ENCODE assay signal across 24 cellular contexts in the genomic region with DNA sequence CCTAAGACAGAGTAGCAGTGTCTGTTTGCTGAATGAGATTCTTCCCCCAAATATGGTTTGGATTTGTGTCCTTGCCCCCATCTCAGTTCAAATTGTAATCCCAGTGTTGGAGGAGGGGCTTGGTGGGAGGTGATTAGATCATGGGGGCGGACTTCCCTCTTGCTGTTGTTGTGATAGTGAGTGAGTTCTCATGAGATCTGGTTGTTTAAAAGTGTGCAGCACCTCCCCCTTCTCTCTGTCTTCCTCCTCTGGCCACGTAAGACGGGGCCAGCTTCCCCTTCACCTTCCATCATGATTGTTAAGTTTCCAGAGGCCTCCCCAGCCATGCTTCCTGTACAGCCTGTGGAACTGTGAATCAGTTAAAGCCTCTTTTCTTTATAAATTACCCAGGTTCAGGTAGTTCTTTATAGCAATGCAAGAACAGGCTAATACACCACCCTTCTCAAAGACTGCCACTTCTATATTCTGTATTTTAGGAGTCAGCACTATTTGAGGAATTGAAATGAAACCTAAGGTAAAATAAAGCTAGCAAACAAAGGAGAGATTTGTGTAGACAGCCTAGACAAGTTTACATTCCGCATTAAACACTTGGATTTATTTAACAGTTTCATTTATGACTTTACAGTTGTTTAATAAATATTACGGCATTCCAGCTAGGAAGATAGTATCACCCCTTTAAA. TPM values are rescaled to one million over a fixed set of nuclear protein-coding genes. Genes with fewer than 3 reads are reported as not detected.
DNase-seq lines count a peak whose midpoint lies in the region; ATAC-seq and TF ChIP-seq lines count a peak whose summit lies in the region.
"Had no signal": no experiment of that assay in that cellular context is flagged by ENCODE, and none has a peak within 500 bp of the region (broad histone marks: within the 10 kb centered on the region; RNA-seq: fewer than 3 reads in every experiment).

No MANE protein-coding gene starts in this region.

- H3K27me3 Mint-ChIP-seq in GM23338 (ENCODE audit: insufficient read depth, low read depth, poor library complexity), result peaks cover 2% of the 10 kb centered on the region
- H3K27me3 Mint-ChIP-seq in neural crest cell (ENCODE audit: low read depth), result no peaks in the 10 kb centered on the region
- H3K27me3 Mint-ChIP-seq in Calu3 (ENCODE audit: unreplicated experiment), result no peaks in the 10 kb centered on the region
- H3K27me3 Mint-ChIP-seq: activated CD4-positive, alpha-beta memory T cell treated with anti-CD3 and anti-CD28 coated beads, Interleukin-2, amount 10 ng/mL, durations not matched to agents 7 days and 5 days; activated naive CD4-positive, alpha-beta T cell treated with anti-CD3 and anti-CD28 coated beads, Interleukin-2, amount 10 ng/mL, durations not matched to agents 7 days and 5 days; natural killer cell treated with Interleukin-12 subunit alpha and Interleukin-12 subunit beta and Interleukin-15 and Interleukin-18, amount 100 ng/mL, for 72 hours had no signal

- BruUV-seq in Calu3 (replicated peaks; lab: Mats Ljungman, UMichigan), result no TSS peak

- DNase-seq in GM23338 (ENCODE audit: low spot score) (no peak), NB4 (ENCODE audit: low read depth) (peak; percentile 63), brain microvascular endothelial cell (peak; percentile 10), neural crest cell (ENCODE audit: low read depth, low spot score) (no peak), stomach (no peak), NCI-H524 treated with DMSO at 0.1 percent for 48 hours (lab: John Stamatoyannopoulos, UW) (no peak), Calu3 (no peak)
- DNase-seq: activated CD4-positive, alpha-beta memory T cell treated with anti-CD3 and anti-CD28 coated beads, Interleukin-2, amount 10 ng/mL, durations not matched to agents 7 days and 5 days; activated naive CD4-positive, alpha-beta T cell treated with anti-CD3 and anti-CD28 coated beads, Interleukin-2, amount 10 ng/mL, durations not matched to agents 7 days and 5 days; activated T-cell treated with anti-CD3 and anti-CD28 coated beads, Interleukin-2, amount 50 U/mL, for 72 hours; anterior cingulate cortex; effector CD8-positive, alpha-beta T cell; esophagus squamous epithelium; left colon; midbrain; NCI-H1048; NCI-H2029; NCI-H226; psoas muscle; stimulated activated naive CD4-positive, alpha-beta T cell treated with Interleukin-2 at 50 U/mL for 16 hours had no signal

- no peak overlapping the region for H3K27ac ChIP-seq in GM23338 (ENCODE audit: low read depth)
- H3K27ac ChIP-seq in brain microvascular endothelial cell, result no peak overlapping the region
- H3K27ac ChIP-seq in stomach, result no peak overlapping the region
- H3K27ac ChIP-seq: esophagus squamous epithelium, psoas muscle had no signal

- H3K27ac Mint-ChIP-seq in GM23338, result peak overlapping the region; percentile 13; the same call in 1 of the 2 replicates
- H3K27ac Mint-ChIP-seq in neural crest cell (ENCODE audit: unreplicated experiment), result peak overlapping the region; percentile 44
- H3K27ac Mint-ChIP-seq in Calu3 (ENCODE audit: unreplicated experiment), result no peak overlapping the region
- H3K27ac Mint-ChIP-seq: activated CD4-positive, alpha-beta memory T cell treated with anti-CD3 and anti-CD28 coated beads, Interleukin-2, amount 10 ng/mL, durations not matched to agents 7 days and 5 days; activated naive CD4-positive, alpha-beta T cell treated with anti-CD3 and anti-CD28 coated beads, Interleukin-2, amount 10 ng/mL, durations not matched to agents 7 days and 5 days; activated T-cell treated with anti-CD3 and anti-CD28 coated beads, Interleukin-2, amount 50 U/mL, for 72 hours; natural killer cell treated with Interleukin-12 subunit alpha and Interleukin-12 subunit beta and Interleukin-15 and Interleukin-18, amount 100 ng/mL, for 72 hours; T-helper 1 cell treated with Interleukin-12 subunit alpha and Interleukin-12 subunit beta and Interleukin-4 antibody, amounts not matched to agents 30 μg/mL and 1 μg/mL, for 36 hours had no signal

- intact Hi-C loops in stomach (cut with DNase I; ENCODE audit: low total_unique reads), result no loop called here
- intact Hi-C loops in Calu3 (cut with micrococcal nuclease; ENCODE audit: unreplicated experiment), result no loop called here

- H3K4me1 Mint-ChIP-seq in GM23338, result peaks cover 12% of the 10 kb centered on the region; the same call in 2 of the 3 replicates
- peaks cover 5% of the 10 kb centered on the region for H3K4me1 Mint-ChIP-seq in neural crest cell
- H3K4me1 Mint-ChIP-seq in Calu3 (ENCODE audit: low read depth, unreplicated experiment), result peaks cover 8% of the 10 kb centered on the region

- no peaks in the 10 kb centered on the region for H4K20me1 ChIP-seq in GM23338 (replicated peaks; ENCODE audit: insufficient read depth)

- no peaks in the 10 kb centered on the region for H3K9me3 Mint-ChIP-seq in GM23338
- no peaks in the 10 kb centered on the region for H3K9me3 Mint-ChIP-seq in neural crest cell
- H3K9me3 Mint-ChIP-seq in Calu3 (ENCODE audit: low read depth, unreplicated experiment), result no peaks in the 10 kb centered on the region
- H3K9me3 Mint-ChIP-seq: activated naive CD4-positive, alpha-beta T cell treated with anti-CD3 and anti-CD28 coated beads, Interleukin-2, amount 10 ng/mL, durations not matched to agents 7 days and 5 days; natural killer cell treated with Interleukin-12 subunit alpha and Interleukin-12 subunit beta and Interleukin-15 and Interleukin-18, amount 100 ng/mL, for 72 hours; T-helper 1 cell treated with Interleukin-12 subunit alpha and Interleukin-12 subunit beta and Interleukin-4 antibody, amounts not matched to agents 30 μg/mL and 1 μg/mL, for 36 hours had no signal

- no peak overlapping the region for H3K4me2 ChIP-seq in GM23338

- TF ChIP-seq CTCF in GM23338 (conservative IDR thresholded peaks at IDR 0.05; ENCODE audit: low read depth in 2 of 2) (no peak), NB4 (IDR thresholded peaks at IDR 0.05; ENCODE audit: low read depth, low read length) (no peak), brain microvascular endothelial cell (IDR thresholded peaks at IDR 0.05; ENCODE audit: low read depth, low read length, missing control alignments) (no peak), neural crest cell (conservative IDR thresholded peaks at IDR 0.05) (no peak), stomach (IDR thresholded peaks at IDR 0.05) (no peak), Calu3 (IDR thresholded peaks at IDR 0.05; ENCODE audit: unreplicated experiment) (no peak)

- no peak overlapping the region for H3K4me3 Mint-ChIP-seq in GM23338
- no peak overlapping the region for H3K4me3 Mint-ChIP-seq in neural crest cell
- no peak overlapping the region for H3K4me3 Mint-ChIP-seq in Calu3 (ENCODE audit: low read depth, unreplicated experiment)
- H3K4me3 Mint-ChIP-seq: activated CD4-positive, alpha-beta memory T cell treated with anti-CD3 and anti-CD28 coated beads, Interleukin-2, amount 10 ng/mL, durations not matched to agents 7 days and 5 days; activated naive CD4-positive, alpha-beta T cell treated with anti-CD3 and anti-CD28 coated beads, Interleukin-2, amount 10 ng/mL, durations not matched to agents 7 days and 5 days; activated T-cell treated with anti-CD3 and anti-CD28 coated beads, Interleukin-2, amount 50 U/mL, for 72 hours; natural killer cell treated with Interleukin-12 subunit alpha and Interleukin-12 subunit beta and Interleukin-15 and Interleukin-18, amount 100 ng/mL, for 72 hours; T-helper 1 cell treated with Interleukin-12 subunit alpha and Interleukin-12 subunit beta and Interleukin-4 antibody, amounts not matched to agents 30 μg/mL and 1 μg/mL, for 36 hours had no signal

- in situ Hi-C loops in brain microvascular endothelial cell (cut with HindIII; ENCODE audit: low pct_ligation_motif_present, low sequenced_read_pairs), result no loop called here

- H3K27me3 ChIP-seq in GM23338 (ENCODE audit: insufficient read depth), result no peaks in the 10 kb centered on the region
- H3K27me3 ChIP-seq in brain microvascular endothelial cell (replicated peaks), result no peaks in the 10 kb centered on the region
- H3K27me3 ChIP-seq in stomach, result no peaks in the 10 kb centered on the region
- H3K27me3 ChIP-seq: esophagus squamous epithelium had no signal

- no peak overlapping the region for H2AFZ ChIP-seq in GM23338

- H3K4me1 ChIP-seq in GM23338 (ENCODE audit: insufficient read depth) (peaks cover 8% of the 10 kb centered on the region; the same call in 1 of the 2 replicates), stomach (peaks cover 0 to 6% (median 0%) of the 10 kb centered on the region in 4 donors)
- H3K4me1 ChIP-seq: esophagus squamous epithelium, psoas muscle had no signal

- H3F3A ChIP-seq in GM23338 (replicated peaks; ENCODE audit: low read depth), result no peaks in the 10 kb centered on the region

- TF ChIP-seq POLR2A in NB4 (IDR thresholded peaks at IDR 0.05; ENCODE audit: extremely low read depth, insufficient read length) (no peak), stomach (IDR thresholded peaks at IDR 0.05) (no peak)

- H3K79me2 ChIP-seq in GM23338 (replicated peaks; ENCODE audit: insufficient read depth), result no peaks in the 10 kb centered on the region

- H3K36me3 Mint-ChIP-seq in GM23338 (ENCODE audit: low read depth) (peaks cover 4% of the 10 kb centered on the region; the same call in 1 of the 3 replicates), neural crest cell (ENCODE audit: low read depth) (peaks cover 7% of the 10 kb centered on the region), Calu3 (ENCODE audit: insufficient read depth, unreplicated experiment) (no peaks in the 10 kb centered on the region)
- H3K36me3 Mint-ChIP-seq: activated naive CD4-positive, alpha-beta T cell treated with anti-CD3 and anti-CD28 coated beads, Interleukin-2, amount 10 ng/mL, durations not matched to agents 7 days and 5 days; natural killer cell treated with Interleukin-12 subunit alpha and Interleukin-12 subunit beta and Interleukin-15 and Interleukin-18, amount 100 ng/mL, for 72 hours had no signal

- WGBS in stomach, 5 donors, result 56 to 81% (median 73%) methylated on average over 5 of the region's 5 CpGs

- no peak for ATAC-seq in GM23338
- ATAC-seq: activated T-cell treated with anti-CD3 and anti-CD28 coated beads, Interleukin-2, amount 50 U/mL, for 72 hours; left colon; natural killer cell treated with Interleukin-12 subunit alpha and Interleukin-12 subunit beta and Interleukin-15 and Interleukin-18, amount 100 ng/mL, for 72 hours; Panc1; psoas muscle had no signal

- no peak for TF ChIP-seq EP300 in stomach (IDR thresholded peaks at IDR 0.05)

- H3K4me3 ChIP-seq in GM23338 (no peak overlapping the region), NB4 (ENCODE audit: low read depth, low read length) (no peak overlapping the region), brain microvascular endothelial cell (ENCODE audit: low read depth, low read length) (no peak overlapping the region), stomach (no peak overlapping the region)
- H3K4me3 ChIP-seq: esophagus squamous epithelium, psoas muscle, skin epidermis had no signal

- CTCF ChIA-PET in Calu3 (lab: Charles Lee), result no interaction called here

- no peaks in the 10 kb centered on the region for H3K36me3 ChIP-seq in GM23338 (ENCODE audit: insufficient read depth)
- H3K36me3 ChIP-seq in brain microvascular endothelial cell (replicated peaks), result no peaks in the 10 kb centered on the region
- H3K36me3 ChIP-seq in stomach, result no peaks in the 10 kb centered on the region
- H3K36me3 ChIP-seq: esophagus squamous epithelium had no signal

- H3K9me2 ChIP-seq in GM23338 (ENCODE audit: insufficient read depth), result 0 out of 2 replicates have a peak, but pooled peaks cover 2% of the 10 kb centered on the region

- no peaks in the 10 kb centered on the region for H3K9me3 ChIP-seq in stomach
- H3K9me3 ChIP-seq: esophagus squamous epithelium, psoas muscle had no signal

RNA-seq across cellular contexts. Expression of a gene that starts 21.6 kb away (rescaled TPM):
- total RNA-seq in GM23338 (2014; rRNA removed; shearing (Covaris generic)), result 7.6 and 9.0 TPM in 2 replicates
- polyA plus RNA-seq in GM23338 (2016; fragmentation: Nextera tagmentation; extraction: Ambion mirVana), result 4.6 and 5.8 TPM in 2 replicates
- 3.2 and 3.5 TPM in 2 replicates for total RNA-seq in neural crest cell
- total RNA-seq in stomach, result 10 to 100 TPM in 1 of 5 donors, 1 to 10 TPM in 2, under 1 TPM in 1, not detected in 1; 0.58 to 12.1 (median 4.7) TPM
- 1 to 10 TPM; 1.0 to 3.2 (median 1.2) TPM for polyA plus RNA-seq in stomach
- total RNA-seq in Calu3 (2022), result 0.42 and 0.83 TPM in 2 replicates

RNA-seq across cellular contexts. Expression of a gene that starts 22.1 kb away (rescaled TPM):
- total RNA-seq in GM23338 (2014; rRNA removed; shearing (Covaris generic)), result 117 and 133 TPM in 2 replicates
- polyA plus RNA-seq in GM23338 (2016; fragmentation: Nextera tagmentation; extraction: Ambion mirVana), result 20.7 and 21.5 TPM in 2 replicates
- total RNA-seq in neural crest cell, result 216 and 222 TPM in 2 replicates
- total RNA-seq in stomach, result 100 to 1,000 TPM in 4 of 5 donors, 10 to 100 TPM in 1; 91.2 to 342 (median 146) TPM
- 10 to 100 TPM; 13.4 to 20.3 (median 18.4) TPM for polyA plus RNA-seq in stomach
- 247 and 252 TPM in 2 replicates for total RNA-seq in Calu3 (2022)

Comparison
In these comparisons a context has a peak if more than half of its experiments do, and no peak if none do; other contexts are left out.
1. DNase-seq: peak in NB4 (single experiment) and brain microvascular endothelial cell (single experiment); none in GM23338 (single experiment), neural crest cell (single experiment), stomach (single experiment), NCI-H524 treated with DMSO at 0.1 percent for 48 hours (single experiment) and Calu3 (single experiment).